Comparison of ENCODE assay signal across 11 cellular contexts in genomic region chr6:72646604-72647485, GRCh38.
"Had no signal": no experiment of that assay in that cellular context is flagged by ENCODE, and none has a peak within 500 bp of the region (broad histone marks: within the 10 kb centered on the region; RNA-seq: fewer than 3 reads in every experiment).

No MANE protein-coding gene starts in this region.

- H3K27ac ChIP-seq: psoas muscle, right lobe of liver, spleen, upper lobe of left lung had no signal

- DNase-seq: activated B cell treated with CpG ODN at 0.5 μM for 24 hours; activated CD4-positive, alpha-beta T cell treated with anti-CD3 and anti-CD28 coated beads, Interleukin-2, amount 50 U/mL, for 1 hour; activated T-cell treated with anti-CD3 and anti-CD28 coated beads for 4 hours; anterior cingulate cortex; kidney glomerular epithelial cell; psoas muscle; right lobe of liver; spleen; stimulated activated CD4-positive, alpha-beta T cell treated with anti-CD3 and anti-CD28 coated beads, Interleukin-1b, Interleukin-23, amount 100 ng/mL, for 48 hours; stimulated activated naive CD4-positive, alpha-beta T cell treated with Interleukin-2 at 50 U/mL for 16 hours; upper lobe of left lung had no signal

- ATAC-seq: right lobe of liver had no signal

- H3K4me1 ChIP-seq: right lobe of liver, upper lobe of left lung had no signal

- H3K27me3 ChIP-seq: right lobe of liver, spleen, upper lobe of left lung had no signal
